In the genomic region with DNA sequence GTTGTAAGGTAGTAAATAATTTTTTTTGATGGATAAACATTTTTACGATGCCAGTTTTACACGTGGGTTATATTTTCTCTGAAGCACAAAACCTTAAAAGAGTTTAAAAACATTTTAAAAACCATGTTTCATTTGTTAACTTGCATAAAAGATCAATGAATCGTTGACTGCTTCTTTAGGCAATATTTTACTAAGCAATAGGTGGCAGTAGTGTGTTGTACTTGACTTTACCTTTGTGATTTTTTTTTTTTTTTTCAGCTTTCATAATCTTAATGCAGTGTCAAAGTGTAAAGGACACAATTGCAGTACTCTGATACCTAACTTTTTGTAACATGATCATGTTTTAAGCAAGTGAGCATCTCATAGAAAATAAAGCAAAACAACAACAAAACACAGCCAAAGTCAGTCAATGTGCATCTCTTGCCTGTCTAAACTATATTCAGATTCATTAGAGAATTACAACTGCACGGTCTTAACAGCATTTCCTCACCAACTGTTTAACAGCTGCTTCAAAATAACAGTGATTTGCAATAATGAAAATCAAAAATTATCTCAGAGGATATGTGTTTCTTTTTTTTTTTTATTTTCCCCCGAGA, we compare ENCODE assay signal across 8 cellular contexts. TPM values are rescaled to one million over a fixed set of nuclear protein-coding genes. Genes with fewer than 3 reads are reported as not detected.
DNase-seq lines count a peak whose midpoint lies in the region; ATAC-seq and TF ChIP-seq lines count a peak whose summit lies in the region.

No MANE protein-coding gene starts in this region.

- H3K9me3 Mint-ChIP-seq in mesothelial cell of epicardium: peaks cover 20% of the 10 kb centered on the region

- peak; percentile 26 for DNase-seq in AG20443 (ENCODE audit: low spot score)
- peak; percentile 35 to 50 for DNase-seq in NCI-H2081 (lab: John Stamatoyannopoulos, UW)
- peak; percentile 11 to 44 for DNase-seq in T47D (ENCODE audit: low read depth in 1 of 2, low spot score in 1 of 2)
- no peak for DNase-seq in mesothelial cell of epicardium (ENCODE audit: low spot score in 2 of 2, unreplicated experiment in 2 of 2)
- DNase-seq in Ammon's horn (ENCODE audit: low spot score): no peak
- no peak for DNase-seq in GM19240 (ENCODE audit: insufficient read length, low spot score)

- peaks cover 20% of the 10 kb centered on the region for H3K36me3 Mint-ChIP-seq in mesothelial cell of epicardium

- peak; percentile 59 for TF ChIP-seq CTCF in mesothelial cell of epicardium (IDR thresholded peaks at IDR 0.05; ENCODE audit: unreplicated experiment)

- no peak overlapping the region for H3K27ac Mint-ChIP-seq in mesothelial cell of epicardium

- no peaks in the 10 kb centered on the region for H3K4me1 Mint-ChIP-seq in mesothelial cell of epicardium

- no peaks in the 10 kb centered on the region for H3K27me3 Mint-ChIP-seq in mesothelial cell of epicardium (ENCODE audit: low read depth)

- in situ Hi-C loops in T47D (cut with HindIII; ENCODE audit: low pct_unique_long_range_greater_than_20kb, low sequenced_read_pairs): no loop called here

- ATAC-seq in GM18502 (IDR thresholded peaks at IDR 0.05; ENCODE audit: poor library complexity, unreplicated experiment) (peak; percentile 58), HG03159 (IDR thresholded peaks at IDR 0.05; ENCODE audit: unreplicated experiment) (no peak)

- no peak overlapping the region for H3K4me3 Mint-ChIP-seq in mesothelial cell of epicardium

RNA-seq across cellular contexts. Expression of gene DNAJC24, which starts 27.7 kb away (rescaled TPM):
- 21.6 to 24.4 TPM (median 23.1 TPM) in 3 replicates for total RNA-seq in mesothelial cell of epicardium

RNA-seq across cellular contexts. Expression of gene DCDC1, which starts 27.8 kb away (rescaled TPM):
- 1.2 to 1.7 TPM (median 1.5 TPM) in 3 replicates for total RNA-seq in mesothelial cell of epicardium

Comparison
In these comparisons a context has a peak if more than half of its experiments do, and no peak if none do; other contexts are left out.
1. DNase-seq: peak in AG20443 (single experiment), NCI-H2081 (2 of 2) and T47D (2 of 2); none in mesothelial cell of epicardium (0 of 2), Ammon's horn (single experiment) and GM19240 (single experiment).